Comparison of ENCODE assay signal across 25 cellular contexts in genomic region chr12:26668847-26669246, GRCh38.
"Had no signal": no experiment of that assay in that cellular context is flagged by ENCODE, and none has a peak within 500 bp of the region (broad histone marks: within the 10 kb centered on the region; RNA-seq: fewer than 3 reads in every experiment).

No MANE protein-coding gene starts in this region.

- H3K27ac ChIP-seq: epithelial cell of prostate, left lung, psoas muscle, stomach, suprapubic skin, tibial nerve, WERI-Rb-1 had no signal

- H3K36me3 ChIP-seq: WERI-Rb-1 had no signal

- H3K9me3 Mint-ChIP-seq: activated CD4-positive, alpha-beta T cell treated with anti-CD3 and anti-CD28 coated beads, Interleukin-2, amount 10 ng/mL, durations not matched to agents 7 days and 5 days; activated naive CD4-positive, alpha-beta T cell treated with anti-CD3 and anti-CD28 coated beads, Interleukin-2, amount 50 U/mL, for 24 hours; natural killer cell treated with Interleukin-12 subunit alpha and Interleukin-12 subunit beta and Interleukin-15 and Interleukin-18, amount 100 ng/mL, for 72 hours; stimulated activated memory B cell treated with anti-CD40 and anti-IgM and Interleukin-4, amounts not matched to agents 10 μg/mL and 1 μg/mL and 100 μg/mL, for 72 hours; T-helper 2 cell treated with Interferon-gamma antibody and Interleukin-4, amounts not matched to agents 5 μg/mL and 100 μg/mL, for 36 hours had no signal

- H3K4me1 Mint-ChIP-seq: activated CD4-positive, alpha-beta T cell treated with anti-CD3 and anti-CD28 coated beads, Interleukin-2, amount 10 ng/mL, durations not matched to agents 7 days and 5 days; mesothelial cell of epicardium; stimulated activated memory B cell treated with anti-CD40 and anti-IgM and Interleukin-4, amounts not matched to agents 10 μg/mL and 1 μg/mL and 100 μg/mL, for 72 hours had no signal

- DNase-seq: activated CD4-positive, alpha-beta T cell treated with anti-CD3 and anti-CD28 coated beads, Interleukin-2, amount 10 ng/mL, durations not matched to agents 7 days and 5 days; activated CD4-positive, CD25-positive, alpha-beta regulatory T cell treated with anti-CD3 and anti-CD28 coated beads, Interleukin-2, amount 50 U/mL, for 72 hours; activated CD8-positive, alpha-beta T cell treated with anti-CD3 and anti-CD28 coated beads, Interleukin-2, amount 10 ng/mL, durations not matched to agents 7 days and 5 days; activated gamma-delta T cell treated with Interleukin-2 at 50 U/mL for 16 hours; amniotic stem cell; cerebellar nuclear complex; cortex of kidney; endodermal cell; foreskin melanocyte; left lung; psoas muscle; right cardiac atrium; small intestine; stimulated activated CD4-positive, alpha-beta T cell treated with anti-CD3 and anti-CD28 coated beads, Interleukin-2, amount 100 ng/mL, for 24 hours; stomach; T-cell; WERI-Rb-1 had no signal

- ATAC-seq: activated CD8-positive, alpha-beta T cell treated with anti-CD3 and anti-CD28 coated beads, Interleukin-2, amount 10 ng/mL, durations not matched to agents 7 days and 5 days; left lung; natural killer cell treated with Interleukin-12 subunit alpha and Interleukin-12 subunit beta and Interleukin-15 and Interleukin-18, amount 100 ng/mL, for 72 hours; psoas muscle; right cardiac atrium; stimulated activated memory B cell treated with anti-CD40 and anti-IgM and Interleukin-4, amounts not matched to agents 10 μg/mL and 1 μg/mL and 100 μg/mL, for 72 hours; T-cell had no signal

- H3K9me3 ChIP-seq: left lung, psoas muscle, stomach, suprapubic skin, tibial nerve had no signal

- H3K27me3 Mint-ChIP-seq: activated CD4-positive, alpha-beta T cell treated with anti-CD3 and anti-CD28 coated beads, Interleukin-2, amount 10 ng/mL, durations not matched to agents 7 days and 5 days; activated naive CD4-positive, alpha-beta T cell treated with anti-CD3 and anti-CD28 coated beads, Interleukin-2, amount 50 U/mL, for 24 hours; natural killer cell treated with Interleukin-12 subunit alpha and Interleukin-12 subunit beta and Interleukin-15 and Interleukin-18, amount 100 ng/mL, for 72 hours; stimulated activated memory B cell treated with anti-CD40 and anti-IgM and Interleukin-4, amounts not matched to agents 10 μg/mL and 1 μg/mL and 100 μg/mL, for 72 hours; T-cell had no signal

- H3K27ac Mint-ChIP-seq: activated CD4-positive, alpha-beta T cell treated with anti-CD3 and anti-CD28 coated beads, Interleukin-2, amount 10 ng/mL, durations not matched to agents 7 days and 5 days; activated CD8-positive, alpha-beta T cell treated with anti-CD3 and anti-CD28 coated beads, Interleukin-2, amount 10 ng/mL, durations not matched to agents 7 days and 5 days; activated naive CD4-positive, alpha-beta T cell treated with anti-CD3 and anti-CD28 coated beads, Interleukin-2, amount 50 U/mL, for 24 hours; natural killer cell treated with Interleukin-12 subunit alpha and Interleukin-12 subunit beta and Interleukin-15 and Interleukin-18, amount 100 ng/mL, for 72 hours; stimulated activated memory B cell treated with anti-CD40 and anti-IgM and Interleukin-4, amounts not matched to agents 10 μg/mL and 1 μg/mL and 100 μg/mL, for 72 hours; T-cell; T-helper 2 cell treated with Interferon-gamma antibody and Interleukin-4, amounts not matched to agents 5 μg/mL and 100 μg/mL, for 36 hours had no signal

- H3K27me3 ChIP-seq: left lung, stomach, suprapubic skin, tibial nerve had no signal

- H3K4me3 Mint-ChIP-seq: activated CD4-positive, alpha-beta T cell treated with anti-CD3 and anti-CD28 coated beads, Interleukin-2, amount 10 ng/mL, durations not matched to agents 7 days and 5 days; activated CD8-positive, alpha-beta T cell treated with anti-CD3 and anti-CD28 coated beads, Interleukin-2, amount 10 ng/mL, durations not matched to agents 7 days and 5 days; activated naive CD4-positive, alpha-beta T cell treated with anti-CD3 and anti-CD28 coated beads, Interleukin-2, amount 50 U/mL, for 24 hours; endodermal cell; mesothelial cell of epicardium; natural killer cell treated with Interleukin-12 subunit alpha and Interleukin-12 subunit beta and Interleukin-15 and Interleukin-18, amount 100 ng/mL, for 72 hours; stimulated activated memory B cell treated with anti-CD40 and anti-IgM and Interleukin-4, amounts not matched to agents 10 μg/mL and 1 μg/mL and 100 μg/mL, for 72 hours; T-cell; T-helper 2 cell treated with Interferon-gamma antibody and Interleukin-4, amounts not matched to agents 5 μg/mL and 100 μg/mL, for 36 hours had no signal

- H3K4me3 ChIP-seq: left lung, psoas muscle, stomach, suprapubic skin, tibial nerve had no signal

- H3K4me1 ChIP-seq: left lung, psoas muscle, stomach, suprapubic skin, tibial nerve had no signal
